ENCODE assay signal across 8 cellular contexts in the genomic region with DNA sequence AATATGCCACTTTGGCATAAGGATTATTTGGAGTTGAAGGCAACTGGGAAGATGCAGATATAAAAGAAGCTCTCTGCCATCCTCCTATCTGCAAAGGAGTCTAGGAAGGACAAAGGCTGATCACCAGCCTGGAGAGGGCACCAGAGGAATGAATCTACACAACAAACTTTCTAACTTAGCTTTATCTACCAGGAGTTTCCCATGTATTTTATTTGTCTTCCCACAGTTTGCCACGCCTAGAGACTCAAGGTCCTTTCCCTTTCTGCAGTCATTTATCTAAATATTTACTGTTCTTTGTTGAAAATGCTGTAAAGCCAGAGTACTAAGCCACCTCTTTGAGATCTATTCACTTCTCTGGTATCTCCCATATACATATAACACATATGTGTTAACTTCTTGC.
A peak's percentile ranks its signal among the peaks of the same experiment; 100 is the strongest.
DNase-seq lines count a peak whose midpoint lies in the region; ATAC-seq and TF ChIP-seq lines count a peak whose summit lies in the region.

No MANE protein-coding gene starts in this region.

- no peak overlapping the region for H2AFZ ChIP-seq in parathyroid adenoma

- H3K27ac ChIP-seq in epithelial cell of prostate (no peak overlapping the region), parathyroid adenoma (no peak overlapping the region)

- H3K4me3 ChIP-seq in GM12865 (ENCODE audit: low read depth, low read length): no peak overlapping the region
- no peak overlapping the region for H3K4me3 ChIP-seq in parathyroid adenoma (ENCODE audit: low read depth, low read length)

- no peaks in the 10 kb centered on the region for H3K27me3 ChIP-seq in parathyroid adenoma (ENCODE audit: control insufficient read depth, insufficient read depth, low read length)

- TF ChIP-seq CTCF in GM12865 (IDR thresholded peaks at IDR 0.05; ENCODE audit: insufficient read depth, low read depth, low read length, missing control alignments) (peak; percentile 9), parathyroid adenoma (IDR thresholded peaks at IDR 0.05) (peak; percentile 19)

- peak; percentile 18 for DNase-seq in GM12865 (ENCODE audit: low read depth)
- DNase-seq in NCI-H226: peak; percentile 48
- DNase-seq in epithelial cell of prostate (ENCODE audit: low read depth, low spot score): peak; percentile 20
- no peak for DNase-seq in stimulated activated CD4-positive, alpha-beta T cell treated with anti-CD3 and anti-CD28 coated beads, Interleukin-1b, Interleukin-23, amount 100 ng/mL, for 48 hours
- DNase-seq in C1 segment of cervical spinal cord (lab: John Stamatoyannopoulos, UW): no peak

- no peak overlapping the region for H3K4me2 ChIP-seq in parathyroid adenoma (ENCODE audit: low read length)

- H3K9ac ChIP-seq in parathyroid adenoma: no peak overlapping the region

- H3K9me3 ChIP-seq in parathyroid adenoma (ENCODE audit: control insufficient read depth, low read length): no peaks in the 10 kb centered on the region

- ATAC-seq in HG02763 (IDR thresholded peaks at IDR 0.05; ENCODE audit: unreplicated experiment) (no peak), HG03460 (IDR thresholded peaks at IDR 0.05; ENCODE audit: unreplicated experiment) (no peak)

- no peaks in the 10 kb centered on the region for H3K4me1 ChIP-seq in parathyroid adenoma

- no peaks in the 10 kb centered on the region for H3K79me2 ChIP-seq in parathyroid adenoma

- no peaks in the 10 kb centered on the region for H3K36me3 ChIP-seq in parathyroid adenoma (ENCODE audit: control insufficient read depth, insufficient read depth, low read length)

Comparison
In these comparisons a context has a peak if more than half of its experiments do, and no peak if none do; other contexts are left out.
1. DNase-seq: peak in GM12865 (single experiment), NCI-H226 (single experiment) and epithelial cell of prostate (single experiment); none in stimulated activated CD4-positive, alpha-beta T cell treated with anti-CD3 and anti-CD28 coated beads, Interleukin-1b, Interleukin-23, amount 100 ng/mL, for 48 hours (single experiment) and C1 segment of cervical spinal cord (0 of 14).